Comparison of ENCODE assay signal across 22 cellular contexts in genomic region chr2:11011359-11011758, GRCh38.
A peak's percentile ranks its signal among the peaks of the same experiment; 100 is the strongest.
DNase-seq lines count a peak whose midpoint lies in the region; ATAC-seq, FAIRE-seq and TF ChIP-seq lines count a peak whose summit lies in the region.
"Had no signal": no experiment of that assay in that cellular context is flagged by ENCODE, and none has a peak within 500 bp of the region (broad histone marks: within the 10 kb centered on the region; RNA-seq: fewer than 3 reads in every experiment).

No MANE protein-coding gene starts in this region.

- H3K9ac ChIP-seq in HCT116 (ENCODE audit: low read length), result no peak overlapping the region
- no peak overlapping the region for H3K9ac ChIP-seq in K562 (ENCODE audit: insufficient read depth in 1 of 2, low read depth in 2 of 2, low read length in 2 of 2)

- H4K20me1 ChIP-seq in HCT116 (ENCODE audit: insufficient read depth) (no peaks in the 10 kb centered on the region), K562 (replicated peaks; ENCODE audit: control insufficient read depth, insufficient read depth, low read length) (no peaks in the 10 kb centered on the region)

- DNase-seq in cardiac septum (ENCODE audit: low spot score), result peak; percentile 10
- DNase-seq in heart left ventricle, result no peak
- DNase-seq in HCT116 (ENCODE audit: low read depth, low spot score), result no peak
- DNase-seq in K562 (ENCODE audit: extremely low read depth in 1 of 4, low spot score in 3 of 4), result no peak
- DNase-seq in islet precursor cell, result peak; percentile 20
- no peak for DNase-seq in activated naive CD8-positive, alpha-beta T cell treated with anti-CD3 and anti-CD28 coated beads, Interleukin-2, amount 50 U/mL, for 24 hours
- DNase-seq in gastrocnemius medialis, result no peak
- DNase-seq in activated CD4-positive, CD25-positive, alpha-beta regulatory T cell (lab: John Stamatoyannopoulos, UW), result no peak
- DNase-seq: 8988T; ACHN; C1 segment of cervical spinal cord; Calu3; CD4-positive, alpha-beta memory T cell; COR-L47; DMS53; DMS79 treated with DMSO at 0.1 percent for 48 hours; GF-D8 had no signal

- TF ChIP-seq CTCF in heart left ventricle (IDR thresholded peaks at IDR 0.05) (no peak), HCT116 (IDR thresholded peaks at IDR 0.05 in 2 of 3, conservative IDR thresholded peaks at IDR 0.05 in 1 of 3; ENCODE audit: borderline replicate concordance in 1 of 3, insufficient read depth in 1 of 3, low read depth in 2 of 3, low read length in 2 of 3) (no peak), K562 (IDR thresholded peaks at IDR 0.05 in 2 of 3, conservative IDR thresholded peaks at IDR 0.05 in 1 of 3; ENCODE audit: insufficient read depth in 2 of 3, low read depth in 1 of 3, low read length in 3 of 3) (no peak), gastrocnemius medialis (IDR thresholded peaks at IDR 0.05 in 4 of 5, conservative IDR thresholded peaks at IDR 0.05 in 1 of 5) (no peak)

- H3K4me3 Mint-ChIP-seq in activated naive CD8-positive, alpha-beta T cell treated with anti-CD3 and anti-CD28 coated beads, Interleukin-2, amount 50 U/mL, for 24 hours, result no peak overlapping the region
- H3K4me3 Mint-ChIP-seq: CD4-positive, alpha-beta memory T cell; GM23338; H9 had no signal

- no peak overlapping the region for H2AFZ ChIP-seq in HCT116 (ENCODE audit: low read depth, low read length, poor library complexity, severe bottlenecking)
- H2AFZ ChIP-seq in K562 (ENCODE audit: low read depth, low read length), result no peak overlapping the region
- H2AFZ ChIP-seq: GM23338 had no signal

- peaks cover 8% of the 10 kb centered on the region for H3K27me3 Mint-ChIP-seq in activated naive CD8-positive, alpha-beta T cell treated with anti-CD3 and anti-CD28 coated beads, Interleukin-2, amount 50 U/mL, for 24 hours

- no peaks in the 10 kb centered on the region for H3K9me2 ChIP-seq in HCT116 (ENCODE audit: insufficient read depth)

- H3K4me1 Mint-ChIP-seq in activated naive CD8-positive, alpha-beta T cell treated with anti-CD3 and anti-CD28 coated beads, Interleukin-2, amount 50 U/mL, for 24 hours, result no peaks in the 10 kb centered on the region
- H3K4me1 Mint-ChIP-seq: CD4-positive, alpha-beta memory T cell had no signal

- peaks cover 0 to 19% (median 7%) of the 10 kb centered on the region in 12 donors for H3K9me3 ChIP-seq in heart left ventricle
- H3K9me3 ChIP-seq in HCT116 (ENCODE audit: control insufficient read depth in 1 of 2, insufficient read depth in 1 of 2, low read depth in 1 of 2, low read length in 2 of 2), result no peaks in the 10 kb centered on the region; a peak in 1 of 4 replicates
- no peaks in the 10 kb centered on the region; the same call in 1 of the 2 replicates for H3K9me3 ChIP-seq in K562 (replicated peaks; ENCODE audit: control insufficient read depth, insufficient read depth, low read depth, low read length)
- no peaks in the 10 kb centered on the region for H3K9me3 ChIP-seq in gastrocnemius medialis

- H3K4me3 ChIP-seq in heart left ventricle (no peak overlapping the region), HCT116 (replicated peaks in 1 of 2; ENCODE audit: low read depth in 1 of 2, low read length in 2 of 2) (no peak overlapping the region), K562 (no peak overlapping the region), gastrocnemius medialis (no peak overlapping the region)
- H3K4me3 ChIP-seq: A549, GM23338 had no signal

- H3K79me2 ChIP-seq in HCT116 (ENCODE audit: insufficient read depth, low read length) (no peaks in the 10 kb centered on the region), K562 (ENCODE audit: control insufficient read depth, insufficient read depth, low read length) (no peaks in the 10 kb centered on the region)

- TF ChIP-seq EP300 in K562 (IDR thresholded peaks at IDR 0.05; ENCODE audit: low read length), result no peak

- RAD21 ChIA-PET in HCT116 (lab: Charles Lee; ENCODE audit: low non-redundant PET in 1 of 2, low total read pairs in 2 of 2, uncharacterized antibody in 2 of 2, unreplicated experiment in 2 of 2), result no interaction called here

- WGBS in heart left ventricle, 4 donors, result 70 to 74% (median 72%) methylated on average over 7 of the region's 7 CpGs
- WGBS in K562 (ENCODE audit: insufficient coverage, low coverage, missing lambda C conversion rate), result 1% methylated on average over 7 of the region's 7 CpGs

- H3K4me2 ChIP-seq in HCT116 (ENCODE audit: low read length) (no peak overlapping the region), K562 (ENCODE audit: insufficient read depth, low read length) (no peak overlapping the region)
- H3K4me2 ChIP-seq: A549, GM23338 had no signal

- intact Hi-C loops in cardiac septum (cut with DNase I) (no loop called here), heart left ventricle (cut with DNase I) (no loop called here), HCT116 (cut with micrococcal nuclease) (no loop called here), K562 (cut with micrococcal nuclease) (no loop called here), gastrocnemius medialis (cut with DNase I; ENCODE audit: low total_unique reads) (no loop called here)

- H3K27ac ChIP-seq in heart left ventricle, result no peak overlapping the region
- no peak overlapping the region for H3K27ac ChIP-seq in HCT116 (ENCODE audit: low read depth, low read length)
- no peak overlapping the region for H3K27ac ChIP-seq in K562 (ENCODE audit: extremely low read depth, low read depth, low read length)
- H3K27ac ChIP-seq in gastrocnemius medialis, result no peak overlapping the region
- H3K27ac ChIP-seq: A549 had no signal

- H3K27me3 ChIP-seq in heart left ventricle, result peaks cover 0 to 5% (median 0%) of the 10 kb centered on the region in 9 donors
- H3K27me3 ChIP-seq in HCT116 (ENCODE audit: insufficient read depth, low read length), result no peaks in the 10 kb centered on the region; the same call in 1 of the 2 replicates
- H3K27me3 ChIP-seq in K562 (ENCODE audit: control insufficient read depth in 2 of 2, insufficient read depth in 2 of 2, low read length in 2 of 2), result peaks cover 2 to 40% of the 10 kb centered on the region in 2 experiments; a peak in 4 of 5 replicates
- no peaks in the 10 kb centered on the region for H3K27me3 ChIP-seq in gastrocnemius medialis

- in situ Hi-C loops in K562 (cut with MboI) (no loop called here), gastrocnemius medialis (cut with MboI; ENCODE audit: low sequenced_read_pairs in 4 of 4) (no loop called here)

- no peaks in the 10 kb centered on the region for H3K36me3 Mint-ChIP-seq in activated naive CD8-positive, alpha-beta T cell treated with anti-CD3 and anti-CD28 coated beads, Interleukin-2, amount 50 U/mL, for 24 hours (ENCODE audit: low read depth)
- H3K36me3 Mint-ChIP-seq: CD4-positive, alpha-beta memory T cell had no signal

- TF ChIP-seq RAD21 in HCT116 (IDR thresholded peaks at IDR 0.05; ENCODE audit: low read depth) (no peak), K562 (CRISPR knock-in tag; conservative IDR thresholded peaks at IDR 0.05 in 1 of 2, IDR thresholded peaks at IDR 0.05 in 1 of 2) (no peak)

- ATAC-seq in heart left ventricle (no peak), HCT116 (no peak), K562 (no peak), gastrocnemius medialis (no peak)
- ATAC-seq in activated naive CD8-positive, alpha-beta T cell treated with anti-CD3 and anti-CD28 coated beads, Interleukin-2, amount 50 U/mL, for 24 hours, result no peak
- ATAC-seq: A549, GM23338 had no signal

- no peak for TF ChIP-seq POLR2A in heart left ventricle (IDR thresholded peaks at IDR 0.05)
- no peak for TF ChIP-seq POLR2A in HCT116 (IDR thresholded peaks at IDR 0.05; ENCODE audit: borderline replicate concordance, extremely low read depth, insufficient read depth, insufficient read length)
- TF ChIP-seq POLR2A in K562 (conservative IDR thresholded peaks at IDR 0.05), result no peak
- TF ChIP-seq POLR2A in gastrocnemius medialis (IDR thresholded peaks at IDR 0.05), result no peak

- H3K9me3 Mint-ChIP-seq in activated naive CD8-positive, alpha-beta T cell treated with anti-CD3 and anti-CD28 coated beads, Interleukin-2, amount 50 U/mL, for 24 hours, result peaks cover 9% of the 10 kb centered on the region

- POLR2A ChIA-PET in HCT116 (lab: Charles Lee) (no interaction called here), K562 (lab: Yijun Ruan, JAX) (no interaction called here)

- H3K4me1 ChIP-seq in heart left ventricle, result no peaks in the 10 kb centered on the region
- no peaks in the 10 kb centered on the region for H3K4me1 ChIP-seq in HCT116 (ENCODE audit: control insufficient read depth in 1 of 2, insufficient read depth in 2 of 2, low read length in 2 of 2)
- H3K4me1 ChIP-seq in K562 (replicated peaks in 1 of 2; ENCODE audit: control insufficient read depth in 2 of 2, insufficient read depth in 2 of 2, low read length in 2 of 2), result no peaks in the 10 kb centered on the region
- no peaks in the 10 kb centered on the region for H3K4me1 ChIP-seq in gastrocnemius medialis
- H3K4me1 ChIP-seq: A549 had no signal

- H3K36me3 ChIP-seq in heart left ventricle (no peaks in the 10 kb centered on the region), HCT116 (ENCODE audit: control insufficient read depth in 1 of 2, insufficient read depth in 2 of 2, low read length in 2 of 2) (no peaks in the 10 kb centered on the region), K562 (ENCODE audit: control insufficient read depth, insufficient read depth, low read length) (no peaks in the 10 kb centered on the region), gastrocnemius medialis (no peaks in the 10 kb centered on the region)

- CTCF ChIA-PET in HCT116 (lab: Charles Lee), result no interaction called here
- CTCF ChIA-PET in K562 (lab: Yijun Ruan, JAX; ENCODE audit: low intra/inter-chr PET ratio), result no interaction called here

- BruUV-seq in HCT116 (replicated peaks; lab: Mats Ljungman, UMichigan) (no TSS peak), K562 (replicated peaks; lab: Mats Ljungman, UMichigan) (no TSS peak)

- H3K9me1 ChIP-seq in K562 (ENCODE audit: control insufficient read depth, insufficient read depth, low read length), result no peaks in the 10 kb centered on the region

- H3K27ac Mint-ChIP-seq in activated naive CD8-positive, alpha-beta T cell treated with anti-CD3 and anti-CD28 coated beads, Interleukin-2, amount 50 U/mL, for 24 hours, result no peak overlapping the region
- H3K27ac Mint-ChIP-seq: CD4-positive, alpha-beta memory T cell; GM23338; H9 had no signal

- no peak for FAIRE-seq in K562 (lab: Jason Lieb, UNC)
- FAIRE-seq: A549, GM12891, GM18507 had no signal

TF ChIP-seq in HCT116, 20 proteins besides CTCF, POLR2A, EP300 and RAD21:
- TF ChIP-seq CBX3 (IDR thresholded peaks at IDR 0.05; ENCODE audit: low read depth), result 0 out of 2 replicates have a peak, but pooled peaks have one; percentile 10
- no peak for TF ChIP-seq EGR1 (IDR thresholded peaks at IDR 0.05; ENCODE audit: low read depth)
TF ChIP-seq in HCT116: peak in this region for 1.

TF ChIP-seq in K562, 482 proteins besides CTCF, POLR2A, EP300 and RAD21 (continues in another document):
- TF ChIP-seq HMBOX1 (IDR thresholded peaks at IDR 0.05), result 0 out of 2 replicates have a peak, but pooled peaks have one; percentile 23

Comparison
In these comparisons a context has a peak if more than half of its experiments do, and no peak if none do; other contexts are left out.
1. DNase-seq: peak in cardiac septum (single experiment) and islet precursor cell (single experiment); none in heart left ventricle (0 of 5), HCT116 (single experiment), K562 (0 of 4), activated naive CD8-positive, alpha-beta T cell treated with anti-CD3 and anti-CD28 coated beads, Interleukin-2, amount 50 U/mL, for 24 hours (single experiment), gastrocnemius medialis (0 of 2) and activated CD4-positive, CD25-positive, alpha-beta regulatory T cell (0 of 4).